In genomic region chr6:43192911-43193310, GRCh38 we compare ENCODE assay signal across 24 cellular contexts. TPM values are rescaled to one million over a fixed set of nuclear protein-coding genes. Genes with fewer than 3 reads are reported as not detected.
"Had no signal": no experiment of that assay in that cellular context is flagged by ENCODE, and none has a peak within 500 bp of the region (broad histone marks: within the 10 kb centered on the region; RNA-seq: fewer than 3 reads in every experiment).

No MANE protein-coding gene starts in this region.

- H3K4me2 ChIP-seq: hepatocyte had no signal

- H3K79me2 ChIP-seq: hepatocyte had no signal

- H3K27me3 ChIP-seq: colonic mucosa, esophagus muscularis mucosa, gastroesophageal sphincter, hepatocyte, suprapubic skin, thyroid gland, upper lobe of left lung, uterus had no signal

- H3K36me3 ChIP-seq: colonic mucosa, uterus had no signal

- H3K27ac Mint-ChIP-seq: memory B cell; natural killer cell treated with Interleukin-12 subunit alpha and Interleukin-12 subunit beta and Interleukin-15 and Interleukin-18, amount 100 ng/mL, for 72 hours had no signal

- ATAC-seq: gastroesophageal sphincter; left cardiac atrium; lower lobe of right lung; natural killer cell treated with Interleukin-12 subunit alpha and Interleukin-12 subunit beta and Interleukin-15 and Interleukin-18, amount 100 ng/mL, for 72 hours; sciatic nerve; stimulated activated naive CD8-positive, alpha-beta T cell treated with anti-CD3 and anti-CD28 coated beads, Interleukin-15, Interleukin-2, amounts not matched to agents 100 U/mL and 50 U/mL, for 24 hours had no signal

- H3K4me1 ChIP-seq: colonic mucosa, esophagus muscularis mucosa, gastroesophageal sphincter, lower lobe of right lung, thyroid gland, upper lobe of left lung, uterus had no signal

- H3K4me3 Mint-ChIP-seq: memory B cell; natural killer cell treated with Interleukin-12 subunit alpha and Interleukin-12 subunit beta and Interleukin-15 and Interleukin-18, amount 100 ng/mL, for 72 hours had no signal

- FAIRE-seq: kidney had no signal

- H3K9me3 ChIP-seq: colonic mucosa, esophagus muscularis mucosa, gastroesophageal sphincter, left ventricle myocardium inferior, lower lobe of right lung, suprapubic skin, thyroid gland, upper lobe of left lung, uterus had no signal

- H3K27me3 Mint-ChIP-seq: memory B cell; natural killer cell treated with Interleukin-12 subunit alpha and Interleukin-12 subunit beta and Interleukin-15 and Interleukin-18, amount 100 ng/mL, for 72 hours had no signal

- H3K4me3 ChIP-seq: colonic mucosa, esophagus muscularis mucosa, gastroesophageal sphincter, hepatocyte, left ventricle myocardium inferior, lower lobe of right lung, suprapubic skin, thyroid gland, upper lobe of left lung, uterus had no signal

- H3K27ac ChIP-seq: colonic mucosa, esophagus muscularis mucosa, gastroesophageal sphincter, hepatocyte, left ventricle myocardium inferior, lower lobe of right lung, suprapubic skin, thyroid gland, upper lobe of left lung, uterus had no signal

- H2AFZ ChIP-seq: hepatocyte had no signal

- DNase-seq: cerebellar nuclear complex; colonic mucosa; effector CD8-positive, alpha-beta T cell; kidney; left cardiac atrium; left ventricle myocardium inferior; lower lobe of right lung; midbrain; stimulated activated CD4-positive, alpha-beta T cell treated with anti-CD3 and anti-CD28 coated beads, Interleukin-2, amount 100 ng/mL, for 24 hours; stimulated activated CD4-positive, alpha-beta T cell treated with anti-CD3 and anti-CD28 coated beads, Interleukin-4, amount 100 ng/mL, for 4 hours; stimulated activated naive CD8-positive, alpha-beta T cell treated with anti-CD3 and anti-CD28 coated beads, Interleukin-15, Interleukin-2, amounts not matched to agents 100 U/mL and 50 U/mL, for 24 hours; thyroid gland had no signal

- H3K9me3 Mint-ChIP-seq: memory B cell; natural killer cell treated with Interleukin-12 subunit alpha and Interleukin-12 subunit beta and Interleukin-15 and Interleukin-18, amount 100 ng/mL, for 72 hours had no signal

RNA-seq across cellular contexts. Expression of gene TTBK1, which starts 50.4 kb away (rescaled TPM):
- total RNA-seq: dermis microvascular lymphatic vessel endothelial cell, fibroblast of villous mesenchyme, skeletal muscle tissue, suprapubic skin had no signal
